ENCODE assay signal across 9 cellular contexts in genomic region chr17:43212641-43213490, GRCh38. TPM values are rescaled to one million over a fixed set of nuclear protein-coding genes. Genes with fewer than 3 reads are reported as not detected.
A peak's percentile ranks its signal among the peaks of the same experiment; 100 is the strongest.
DNase-seq lines count a peak whose midpoint lies in the region; ATAC-seq, FAIRE-seq and TF ChIP-seq lines count a peak whose summit lies in the region.
"Had no signal": no experiment of that assay in that cellular context is flagged by ENCODE, and none has a peak within 500 bp of the region (broad histone marks: within the 10 kb centered on the region; RNA-seq: fewer than 3 reads in every experiment).

No MANE protein-coding gene starts in this region.

- ATAC-seq in sciatic nerve, result peak; percentile 23
- ATAC-seq in GM18868 (IDR thresholded peaks at IDR 0.05; ENCODE audit: unreplicated experiment), result no peak
- no peak for ATAC-seq in GM21381 (IDR thresholded peaks at IDR 0.05; ENCODE audit: unreplicated experiment)

- peak overlapping the region; percentile 70 to 83 (median 80) for H3K27ac ChIP-seq in Peyer's patch
- H3K27ac ChIP-seq in fibroblast of lung (ENCODE audit: insufficient read depth, low read length), result peak overlapping the region; percentile 60

- TF ChIP-seq CTCF in Peyer's patch (IDR thresholded peaks at IDR 0.05) (no peak), fibroblast of lung (conservative IDR thresholded peaks at IDR 0.05 in 1 of 2, IDR thresholded peaks at IDR 0.05 in 1 of 2; ENCODE audit: low read depth in 1 of 2, low read length in 2 of 2) (no peak)

- H3K4me2 ChIP-seq in fibroblast of lung (ENCODE audit: extremely low read depth, insufficient read depth, low read length), result peak overlapping the region; percentile 88

- TF ChIP-seq POLR2A in GM12892 (IDR thresholded peaks at IDR 0.05; ENCODE audit: low read depth, low read length) (no peak), Peyer's patch (IDR thresholded peaks at IDR 0.05) (no peak)

- peaks cover 0 to 47% (median 0%) of the 10 kb centered on the region in 3 donors for H3K36me3 ChIP-seq in Peyer's patch
- H3K36me3 ChIP-seq in fibroblast of lung (ENCODE audit: control insufficient read depth, insufficient read depth, low read length), result peaks cover 16% of the 10 kb centered on the region
- no peaks in the 10 kb centered on the region for H3K36me3 ChIP-seq in HAP-1 (replicated peaks)

- no peaks in the 10 kb centered on the region for H3K27me3 ChIP-seq in Peyer's patch
- no peaks in the 10 kb centered on the region for H3K27me3 ChIP-seq in fibroblast of lung (ENCODE audit: control insufficient read depth, insufficient read depth, low read length)
- no peaks in the 10 kb centered on the region for H3K27me3 ChIP-seq in HAP-1 (ENCODE audit: low read depth)

- FAIRE-seq in GM12892 (lab: Jason Lieb, UNC), result peak; percentile 66

- H3K9ac ChIP-seq in fibroblast of lung (ENCODE audit: insufficient read depth, low read length), result peak overlapping the region; percentile 58

- no peaks in the 10 kb centered on the region for H3K9me3 ChIP-seq in Peyer's patch
- H3K9me3 ChIP-seq in fibroblast of lung (ENCODE audit: control insufficient read depth, insufficient read depth, low read depth, low read length), result no peaks in the 10 kb centered on the region
- no peaks in the 10 kb centered on the region for H3K9me3 ChIP-seq in HAP-1

- H3K4me1 ChIP-seq in Peyer's patch (peaks cover 0 to 10% (median 3%) of the 10 kb centered on the region in 4 donors), fibroblast of lung (ENCODE audit: control insufficient read depth, extremely low read depth, insufficient read depth, low read length) (peaks cover 6% of the 10 kb centered on the region), HAP-1 (peaks cover 17% of the 10 kb centered on the region)

- H3K79me2 ChIP-seq in fibroblast of lung (ENCODE audit: control insufficient read depth, insufficient read depth, low read length), result no peaks in the 10 kb centered on the region

- in situ Hi-C loops in HAP-1 (cut with MboI; ENCODE audit: low sequenced_read_pairs), result no loop called here

- DNase-seq in GM12892 (ENCODE audit: insufficient read length) (no peak), Peyer's patch (no peak), fibroblast of lung (ENCODE audit: low read depth in 2 of 2) (peak in 1 of 2 donors; percentile 4), sciatic nerve (ENCODE audit: low spot score) (no peak), HAP-1 (ENCODE audit: low spot score in 2 of 2) (no peak), SW 1271 (lab: John Stamatoyannopoulos, UW) (no peak)

- H3K4me3 ChIP-seq in Peyer's patch, result peak overlapping the region in 3 of 4 donors; percentile 56 to 61 (median 58)
- peak overlapping the region; percentile 58 to 78 (median 66) for H3K4me3 ChIP-seq in fibroblast of lung (replicated peaks in 1 of 4; ENCODE audit: control extremely low read depth in 1 of 4, insufficient read depth in 1 of 4, low read depth in 3 of 4, low read length in 4 of 4)
- H3K4me3 ChIP-seq in HAP-1, result no peak overlapping the region

- H4K20me1 ChIP-seq in fibroblast of lung (ENCODE audit: control insufficient read depth, extremely low read depth, insufficient read depth, low read length), result no peaks in the 10 kb centered on the region

- intact Hi-C loops in sciatic nerve (cut with DNase I), result no loop called here

- H2AFZ ChIP-seq in fibroblast of lung (ENCODE audit: low read length), result no peak overlapping the region

RNA-seq across cellular contexts. Expression of gene TMEM106A, which starts 1.2 kb away (rescaled TPM):
- polyA plus RNA-seq in GM12892 (2012; ENCODE audit: missing spikeins), result 8.1 TPM
- total RNA-seq in Peyer's patch (10 to 100 TPM in 3 of 4 donors, 1 to 10 TPM in 1; 7.1 to 54.5 (median 15.3) TPM), fibroblast of lung (0.77 and 1.5 TPM in 2 replicates), sciatic nerve (25.5 TPM)
- 6.7 and 9.3 TPM in 2 replicates for polyA plus RNA-seq in fibroblast of lung
- 4.5 and 6.4 TPM in 2 replicates for polyA plus RNA-seq in fibroblast of lung (2012)
- polyA minus RNA-seq in fibroblast of lung (ENCODE audit: low replicate concordance), result 16.3 and 19.3 TPM in 2 replicates

RNA-seq across cellular contexts. Expression of gene CCDC200, which starts 15.6 kb away (rescaled TPM):
- polyA plus RNA-seq in GM12892 (2012; ENCODE audit: missing spikeins), result 8.6 TPM
- total RNA-seq in Peyer's patch (1 to 10 TPM in 1 of 4 donors, not detected in 3; 1.5 TPM), fibroblast of lung (not detected in 2 replicates), sciatic nerve (0.62 TPM)
- not detected in 2 replicates for polyA plus RNA-seq in fibroblast of lung
- polyA plus RNA-seq in fibroblast of lung (2012), result 0.95 and 1.9 TPM in 2 replicates
- not detected in 2 replicates for polyA minus RNA-seq in fibroblast of lung (ENCODE audit: low replicate concordance)
- total RNA-seq: SK-MEL-5 had no signal

RNA-seq across cellular contexts. Expression of gene RNU2-1, which starts 20.9 kb away (rescaled TPM):
- polyA plus RNA-seq in GM12892 (2012; ENCODE audit: missing spikeins), result not detected
- total RNA-seq in Peyer's patch, result not detected
- not detected in 2 replicates for total RNA-seq in fibroblast of lung
- not detected in 2 replicates for polyA plus RNA-seq in fibroblast of lung
- polyA plus RNA-seq in fibroblast of lung (2012), result not detected in 2 replicates
- polyA minus RNA-seq in fibroblast of lung (ENCODE audit: low replicate concordance), result not detected in 2 replicates
- total RNA-seq in sciatic nerve, result 9,260 TPM
- total RNA-seq: SK-MEL-5 had no signal

RNA-seq across cellular contexts. Expression of gene NBR1, which starts 41.9 kb away (rescaled TPM):
- polyA plus RNA-seq in GM12892 (2012; ENCODE audit: missing spikeins), result 30.5 TPM
- total RNA-seq in Peyer's patch, result 100 to 1,000 TPM; 102 to 139 (median 127) TPM
- 93.2 and 134 TPM in 2 replicates for total RNA-seq in fibroblast of lung
- 82.9 and 91.8 TPM in 2 replicates for polyA plus RNA-seq in fibroblast of lung
- polyA plus RNA-seq in fibroblast of lung (2012), result 58.7 and 66.1 TPM in 2 replicates
- 74.1 and 113 TPM in 2 replicates for polyA minus RNA-seq in fibroblast of lung (ENCODE audit: low replicate concordance)
- total RNA-seq in sciatic nerve, result 86.1 TPM

Comparison
In these comparisons a context has a peak if more than half of its experiments do, and no peak if none do; other contexts are left out.
1. RNA of gene RNU2-1, which starts 20.9 kb away (total RNA-seq): 9,260 TPM in sciatic nerve (single experiment); not detected in Peyer's patch and not detected in fibroblast of lung; every median in the first group is over 1,000 times any median in the second.